ENCODE assay signal across 12 cellular contexts in genomic region chr12:51887476-51888315, GRCh38. TPM values are rescaled to one million over a fixed set of nuclear protein-coding genes. Genes with fewer than 3 reads are reported as not detected.
DNase-seq lines count a peak whose midpoint lies in the region; ATAC-seq, FAIRE-seq and TF ChIP-seq lines count a peak whose summit lies in the region.
"Had no signal": no experiment of that assay in that cellular context is flagged by ENCODE, and none has a peak within 500 bp of the region (broad histone marks: within the 10 kb centered on the region; RNA-seq: fewer than 3 reads in every experiment).

TSS of gene ANKRD33 (plus strand) at chr12:51888103. CDS start at chr12:51888187, 84 bp downstream.

- FAIRE-seq in D721Med (lab: Jason Lieb, UNC) = no peak

- H3K9ac ChIP-seq in fibroblast of lung (ENCODE audit: insufficient read depth, low read length) = no peak within 1 kb of the TSS

- DNase-seq in D721Med (ENCODE audit: insufficient read length, low spot score) (peak; percentile 98), NCI-H2171 (lab: John Stamatoyannopoulos, UW) (peak; percentile 76), fibroblast of lung (ENCODE audit: low read depth in 2 of 2) (peak in 1 of 2 donors; percentile 28), omental fat pad (ENCODE audit: low spot score) (peak; percentile 26), SKM-1 (lab: John Stamatoyannopoulos, UW; ENCODE audit: unreplicated experiment) (no peak)
- no peak for DNase-seq in stimulated activated naive CD4-positive, alpha-beta T cell treated with Interleukin-2 at 50 U/mL for 16 hours (lab: John Stamatoyannopoulos, UW)
- DNase-seq: activated CD4-positive, CD25-positive, alpha-beta regulatory T cell; DND-41; heart right ventricle had no signal

- ATAC-seq in omental fat pad (ENCODE audit: low FRiP score) (peak; percentile 16), HG03439 (IDR thresholded peaks at IDR 0.05; ENCODE audit: unreplicated experiment) (no peak), GM18907 (IDR thresholded peaks at IDR 0.05; ENCODE audit: unreplicated experiment) (no peak)

- H3K36me3 ChIP-seq in fibroblast of lung (ENCODE audit: control insufficient read depth, insufficient read depth, low read length) = no peaks in the 10 kb centered on the region
- H3K36me3 ChIP-seq: heart right ventricle, prostate gland had no signal

- TF ChIP-seq CTCF in D721Med (IDR thresholded peaks at IDR 0.05; ENCODE audit: insufficient read depth, missing control alignments) = no peak
- no peak for TF ChIP-seq CTCF in fibroblast of lung (conservative IDR thresholded peaks at IDR 0.05 in 1 of 2, IDR thresholded peaks at IDR 0.05 in 1 of 2; ENCODE audit: low read depth in 1 of 2, low read length in 2 of 2)
- no peak for TF ChIP-seq CTCF in omental fat pad (IDR thresholded peaks at IDR 0.05)

- no peaks in the 10 kb centered on the region for H3K27me3 ChIP-seq in fibroblast of lung (ENCODE audit: control insufficient read depth, insufficient read depth, low read length)

- H2AFZ ChIP-seq in fibroblast of lung (ENCODE audit: low read length) = peak within 1 kb of the TSS; percentile 20

- no peak within 1 kb of the TSS for H3K4me2 ChIP-seq in fibroblast of lung (ENCODE audit: extremely low read depth, insufficient read depth, low read length)

- peaks cover 4% of the 10 kb centered on the region for H3K4me1 ChIP-seq in fibroblast of lung (ENCODE audit: control insufficient read depth, extremely low read depth, insufficient read depth, low read length)
- H3K4me1 ChIP-seq: prostate gland had no signal

- no peaks in the 10 kb centered on the region for H4K20me1 ChIP-seq in fibroblast of lung (ENCODE audit: control insufficient read depth, extremely low read depth, insufficient read depth, low read length)

- H3K4me3 ChIP-seq in fibroblast of lung (replicated peaks in 1 of 4; ENCODE audit: control extremely low read depth in 1 of 4, insufficient read depth in 1 of 4, low read depth in 3 of 4, low read length in 4 of 4) = no peak within 1 kb of the TSS
- H3K4me3 ChIP-seq: heart right ventricle, prostate gland had no signal

- H3K9me3 ChIP-seq in fibroblast of lung (ENCODE audit: control insufficient read depth, insufficient read depth, low read depth, low read length) = no peaks in the 10 kb centered on the region
- H3K9me3 ChIP-seq: heart right ventricle, prostate gland had no signal

- no peak within 1 kb of the TSS for H3K27ac ChIP-seq in fibroblast of lung (ENCODE audit: insufficient read depth, low read length)

- H3K79me2 ChIP-seq in fibroblast of lung (ENCODE audit: control insufficient read depth, insufficient read depth, low read length) = no peaks in the 10 kb centered on the region

RNA-seq across cellular contexts. Expression of gene ANKRD33, which starts in this region (rescaled TPM):
- total RNA-seq in fibroblast of lung = under 0.01 TPM in 1 of 2 replicates, not detected in the other
- polyA plus RNA-seq in fibroblast of lung = 0.17 TPM in 1 of 2 replicates, not detected in the other
- 0.06 TPM in 1 of 2 replicates, not detected in the other for polyA plus RNA-seq in fibroblast of lung (2012)
- not detected in 2 replicates for polyA minus RNA-seq in fibroblast of lung (ENCODE audit: low replicate concordance)
- total RNA-seq in omental fat pad = not detected
- total RNA-seq: heart right ventricle, prostate gland had no signal

Comparison
In these comparisons a context has a peak if more than half of its experiments do, and no peak if none do; other contexts are left out.
1. Peak in DNase-seq and ATAC-seq in omental fat pad; RNA of the gene not detected or under 1 TPM.
2. DNase-seq: peak in D721Med (single experiment) and NCI-H2171 (single experiment); none in SKM-1 (single experiment) and stimulated activated naive CD4-positive, alpha-beta T cell treated with Interleukin-2 at 50 U/mL for 16 hours (single experiment).